In the genomic region with DNA sequence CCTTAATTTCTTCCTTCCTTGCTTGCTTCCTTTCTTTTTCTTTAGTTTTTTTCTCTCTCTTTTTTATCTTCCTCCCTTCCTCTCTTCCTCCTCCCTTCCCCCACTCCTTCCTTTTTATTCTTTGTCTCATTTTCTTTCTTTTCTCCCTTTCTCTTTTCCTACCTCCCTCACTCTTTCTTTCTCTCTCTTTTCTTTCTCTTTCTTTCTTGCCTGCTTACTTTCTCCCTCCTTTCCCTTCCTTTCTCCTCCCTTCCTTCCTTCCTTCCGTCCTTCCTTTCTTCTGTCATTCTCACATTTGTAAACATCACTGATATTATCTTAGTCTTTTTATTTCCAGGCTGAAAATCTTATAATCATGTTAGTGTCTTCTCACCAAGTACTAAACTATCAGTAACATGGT, we compare ENCODE assay signal across 11 cellular contexts. TPM values are rescaled to one million over a fixed set of nuclear protein-coding genes. Genes with fewer than 3 reads are reported as not detected.
"Had no signal": no experiment of that assay in that cellular context is flagged by ENCODE, and none has a peak within 500 bp of the region (broad histone marks: within the 10 kb centered on the region; RNA-seq: fewer than 3 reads in every experiment).

No MANE protein-coding gene starts in this region.

- H2AFZ ChIP-seq: GM23248 had no signal

- H3K36me3 Mint-ChIP-seq: IgD-negative memory B cell had no signal

- DNase-seq: GM23248, GOT3, H7, HFFc6, KBM-7 had no signal

- H3K9me3 ChIP-seq: HAP-1 had no signal

- H3K27ac Mint-ChIP-seq: HFFc6, IgD-negative memory B cell had no signal

- H3K9ac ChIP-seq: GM23248, KMS-11 had no signal

- H3K4me3 ChIP-seq: GM23248, HAP-1 had no signal

- H3K27ac ChIP-seq: GM23248, HL-60, KMS-11 had no signal

- H3K4me2 ChIP-seq: KMS-11 had no signal

- H3K4me3 Mint-ChIP-seq: HFFc6, IgD-negative memory B cell had no signal

- FAIRE-seq: HepG2 had no signal

- H3K4me1 ChIP-seq: HAP-1 had no signal

- H3K4me1 Mint-ChIP-seq: IgD-negative memory B cell had no signal

- H3K27me3 Mint-ChIP-seq: IgD-negative memory B cell had no signal

- H3K36me3 ChIP-seq: HAP-1 had no signal

RNA-seq across cellular contexts. Expression of a gene that starts 38.8 kb away (rescaled TPM):
- total RNA-seq: GM23248, HepG2, HFFc6, HT1080 had no signal
- polyA plus RNA-seq: GM23248, HepG2, IgD-negative memory B cell had no signal
